Comparison of ENCODE assay signal across 9 cellular contexts in the genomic region with DNA sequence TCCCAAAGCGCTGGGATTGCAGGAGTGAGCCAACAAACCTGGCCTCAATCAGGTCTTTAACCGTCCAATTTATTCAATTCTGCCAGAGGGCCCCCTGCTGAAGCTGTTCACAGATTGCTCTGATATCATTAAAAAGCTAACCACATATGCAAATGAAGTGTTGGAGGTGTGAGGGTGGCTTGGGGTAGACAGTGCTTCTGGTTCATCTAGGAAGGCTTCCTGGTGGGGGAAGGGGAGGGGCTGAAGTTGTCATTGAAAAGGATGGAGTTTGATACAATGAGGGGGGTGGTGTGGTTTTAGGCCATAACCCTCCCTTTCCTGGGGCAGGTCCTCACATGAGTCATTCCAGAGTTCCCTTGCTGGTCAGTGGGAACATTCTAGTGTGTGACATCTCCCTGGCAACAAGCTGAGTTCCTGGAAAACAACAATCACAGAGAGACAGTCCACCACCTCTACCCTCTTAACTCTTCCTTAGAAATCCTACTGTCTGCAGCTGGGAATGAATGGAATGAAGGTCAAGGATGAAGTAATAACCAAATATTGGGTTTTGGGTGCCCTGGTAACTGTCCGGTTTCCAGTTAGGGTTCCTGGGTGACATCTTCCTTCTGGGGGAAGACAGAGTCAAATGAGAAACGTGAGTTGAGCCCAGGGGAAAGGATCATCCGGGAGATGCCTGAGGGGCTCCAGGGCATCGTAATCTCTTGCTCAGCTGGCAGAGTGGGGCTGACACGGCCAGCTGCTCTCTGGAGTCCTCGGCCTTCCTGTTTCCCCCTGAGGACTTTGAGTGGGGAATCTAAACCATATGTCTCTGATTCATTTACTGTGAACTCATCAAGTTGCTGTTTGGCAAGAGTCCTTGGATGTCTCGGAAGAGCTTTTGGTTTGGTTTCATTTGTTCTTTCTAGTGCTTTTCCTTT. TPM values are rescaled to one million over a fixed set of nuclear protein-coding genes. Genes with fewer than 3 reads are reported as not detected.
A peak's percentile ranks its signal among the peaks of the same experiment; 100 is the strongest.
DNase-seq lines count a peak whose midpoint lies in the region; ATAC-seq and TF ChIP-seq lines count a peak whose summit lies in the region.
"Had no signal": no experiment of that assay in that cellular context is flagged by ENCODE, and none has a peak within 500 bp of the region (broad histone marks: within the 10 kb centered on the region; RNA-seq: fewer than 3 reads in every experiment).

No MANE protein-coding gene starts in this region.

- no peak overlapping the region for H3K4me3 Mint-ChIP-seq in naive thymus-derived CD8-positive, alpha-beta T cell

- peaks cover 27% of the 10 kb centered on the region for H3K4me1 ChIP-seq in BE2C
- peaks cover 45% of the 10 kb centered on the region for H3K4me1 ChIP-seq in SJSA1 (replicated peaks)

- H3K27ac ChIP-seq in SJSA1, result peak overlapping the region; percentile 98
- H3K27ac ChIP-seq: cardiac muscle cell had no signal

- no peaks in the 10 kb centered on the region for H3K36me3 Mint-ChIP-seq in naive thymus-derived CD8-positive, alpha-beta T cell

- H3K36me3 ChIP-seq in BE2C (no peaks in the 10 kb centered on the region), SJSA1 (no peaks in the 10 kb centered on the region)
- H3K36me3 ChIP-seq: cardiac muscle cell had no signal

- no peaks in the 10 kb centered on the region for H3K9me3 Mint-ChIP-seq in naive thymus-derived CD8-positive, alpha-beta T cell

- H3K4me1 Mint-ChIP-seq in naive thymus-derived CD8-positive, alpha-beta T cell, result peaks cover 3 to 23% (median 11%) of the 10 kb centered on the region in 4 donors

- POLR2A ChIA-PET in naive thymus-derived CD8-positive, alpha-beta T cell (lab: Charles Lee), result interaction anchor here (0.6 kb wide), 1 partner anchor 17 kb away, joined by 3 read pairs; no protein-coding TSS in a partner anchor

- H3K27me3 Mint-ChIP-seq in naive thymus-derived CD8-positive, alpha-beta T cell, result peaks cover 6 to 22% (median 8%) of the 10 kb centered on the region in 5 donors

- DNase-seq in BE2C (peak; percentile 90), SJSA1 (ENCODE audit: low read depth in 1 of 2, low spot score in 2 of 2) (peak; percentile 91 to 93), fibroblast of gingiva (ENCODE audit: low read depth) (peak; percentile 98), omental fat pad (ENCODE audit: low spot score) (no peak), HuH-7.5 (ENCODE audit: low spot score) (no peak)
- no peak for DNase-seq in naive thymus-derived CD8-positive, alpha-beta T cell

- TF ChIP-seq CTCF in BE2C (IDR thresholded peaks at IDR 0.05; ENCODE audit: low read depth, low read length) (no peak), omental fat pad (IDR thresholded peaks at IDR 0.05) (no peak)

- no peak overlapping the region for H3K27ac Mint-ChIP-seq in naive thymus-derived CD8-positive, alpha-beta T cell

- peak; percentile 30 for ATAC-seq in HG02798 (IDR thresholded peaks at IDR 0.05; ENCODE audit: poor library complexity, unreplicated experiment)
- peak; percentile 66 for ATAC-seq in omental fat pad (ENCODE audit: low FRiP score)
- ATAC-seq in GM21367 (IDR thresholded peaks at IDR 0.05; ENCODE audit: unreplicated experiment), result no peak
- ATAC-seq in naive thymus-derived CD8-positive, alpha-beta T cell, result no peak

- no peaks in the 10 kb centered on the region for H3K27me3 ChIP-seq in BE2C
- no peaks in the 10 kb centered on the region for H3K27me3 ChIP-seq in SJSA1 (replicated peaks)

- H3K9me3 ChIP-seq in BE2C, result no peaks in the 10 kb centered on the region
- H3K9me3 ChIP-seq in SJSA1 (replicated peaks), result no peaks in the 10 kb centered on the region

- H3K4me3 ChIP-seq in BE2C (ENCODE audit: low read depth, low read length), result peak overlapping the region; percentile 23
- peak overlapping the region; percentile 6; the same call in 1 of the 2 replicates for H3K4me3 ChIP-seq in SJSA1
- H3K4me3 ChIP-seq: cardiac muscle cell had no signal

RNA-seq across cellular contexts. Expression of gene BATF3, which starts 32.2 kb away (rescaled TPM):
- polyA plus RNA-seq in BE2C (2012; ENCODE audit: insufficient read depth, insufficient read length, low read depth), result 4.2 TPM
- total RNA-seq in SJSA1 (2014; rRNA removed; shearing (Covaris generic)), result 1.8 and 3.3 TPM in 2 replicates
- total RNA-seq in omental fat pad, result 10 to 100 TPM in 1 of 4 donors, 1 to 10 TPM in 3; 4.1 to 48.9 (median 4.8) TPM
- total RNA-seq in naive thymus-derived CD8-positive, alpha-beta T cell, result 1 to 10 TPM in 1 of 2 experiments, under 1 TPM in 1; 0.29 to 1.2 TPM
- polyA plus RNA-seq in naive thymus-derived CD8-positive, alpha-beta T cell, result under 1 TPM in 2 of 3 donors, not detected in 1; 0.47 to 0.56 TPM

RNA-seq across cellular contexts. Expression of gene ATF3, which starts 58.9 kb away (rescaled TPM):
- polyA plus RNA-seq in BE2C (2012; ENCODE audit: insufficient read depth, insufficient read length, low read depth), result 23.1 TPM
- total RNA-seq in SJSA1 (2014; rRNA removed; shearing (Covaris generic)), result 10.1 and 14.9 TPM in 2 replicates
- total RNA-seq in omental fat pad, result 100 to 1,000 TPM in 1 of 4 donors, 10 to 100 TPM in 3; 41.5 to 229 (median 77.5) TPM
- total RNA-seq in naive thymus-derived CD8-positive, alpha-beta T cell, result 1 to 10 TPM; 1.4 to 1.8 TPM
- polyA plus RNA-seq in naive thymus-derived CD8-positive, alpha-beta T cell, result not detected

Comparison
In these comparisons a context has a peak if more than half of its experiments do, and no peak if none do; other contexts are left out.
1. DNase-seq: peak in BE2C (single experiment), SJSA1 (2 of 2) and fibroblast of gingiva (single experiment); none in omental fat pad (single experiment), HuH-7.5 (single experiment) and naive thymus-derived CD8-positive, alpha-beta T cell (0 of 10).
2. ATAC-seq: peak in HG02798 (single experiment) and omental fat pad (single experiment); none in GM21367 (single experiment) and naive thymus-derived CD8-positive, alpha-beta T cell (0 of 2).